Comparison of ENCODE assay signal across 11 cellular contexts in genomic region chr3:66593978-66594377, GRCh38.
DNase-seq lines count a peak whose midpoint lies in the region; ATAC-seq and TF ChIP-seq lines count a peak whose summit lies in the region.
"Had no signal": no experiment of that assay in that cellular context is flagged by ENCODE, and none has a peak within 500 bp of the region (broad histone marks: within the 10 kb centered on the region; RNA-seq: fewer than 3 reads in every experiment).

No MANE protein-coding gene starts in this region.

- ATAC-seq in HG03196 (IDR thresholded peaks at IDR 0.05; ENCODE audit: unreplicated experiment), result no peak
- ATAC-seq in HG02981 (IDR thresholded peaks at IDR 0.05; ENCODE audit: unreplicated experiment), result no peak

- TF ChIP-seq CTCF in AG09319 (IDR thresholded peaks at IDR 0.05; ENCODE audit: low read depth, low read length), result no peak

- TF ChIP-seq EP300 in Ishikawa (IDR thresholded peaks at IDR 0.05; ENCODE audit: borderline replicate concordance), result no peak; the same call in 1 of the 2 replicates

- in situ Hi-C loops in T47D (cut with HindIII; ENCODE audit: low pct_unique_long_range_greater_than_20kb, low sequenced_read_pairs), result no loop called here

- DNase-seq in AG09319 (ENCODE audit: extremely low read depth, low read depth) (peak; percentile 40), T47D (ENCODE audit: low read depth in 1 of 2, low spot score in 1 of 2) (peak; percentile 24 to 84), kidney glomerular epithelial cell (lab: John Stamatoyannopoulos, UW) (peak; percentile 81), MV-4-11 (lab: John Stamatoyannopoulos, UW) (no peak)
- no peak for DNase-seq in activated T-cell treated with anti-CD3 and anti-CD28 coated beads, Interleukin-2, amount 50 U/mL, for 1 hour
- DNase-seq: immature natural killer cell; NCI-H524; stimulated activated naive CD4-positive, alpha-beta T cell had no signal

- TF ChIP-seq RAD21 in Ishikawa (IDR thresholded peaks at IDR 0.05; ENCODE audit: low read depth), result no peak

TF ChIP-seq in Ishikawa, 13 proteins besides CTCF, POLR2A, EP300 and RAD21:
- TF ChIP-seq TEAD4 (IDR thresholded peaks at IDR 0.05) (peak; percentile 10; the same call in 1 of the 2 replicates), CEBPB (IDR thresholded peaks at IDR 0.05) (0 out of 2 replicates have a peak, but pooled peaks have one; percentile 45), CREB1 (IDR thresholded peaks at IDR 0.05; ENCODE audit: low read depth) (no peak)

Comparison
In these comparisons a context has a peak if more than half of its experiments do, and no peak if none do; other contexts are left out.
1. DNase-seq: peak in AG09319 (single experiment), T47D (2 of 2) and kidney glomerular epithelial cell (single experiment); none in MV-4-11 (single experiment) and activated T-cell treated with anti-CD3 and anti-CD28 coated beads, Interleukin-2, amount 50 U/mL, for 1 hour (single experiment).